9 cellular contexts compared by ENCODE assay signal in genomic region chr4:174423257-174423944, GRCh38.
DNase-seq lines count a peak whose midpoint lies in the region; ATAC-seq and TF ChIP-seq lines count a peak whose summit lies in the region.
"Had no signal": no experiment of that assay in that cellular context is flagged by ENCODE, and none has a peak within 500 bp of the region (broad histone marks: within the 10 kb centered on the region; RNA-seq: fewer than 3 reads in every experiment).

No MANE protein-coding gene starts in this region.

- no peak for TF ChIP-seq CTCF in fibroblast of lung (conservative IDR thresholded peaks at IDR 0.05 in 1 of 2, IDR thresholded peaks at IDR 0.05 in 1 of 2; ENCODE audit: low read depth in 1 of 2, low read length in 2 of 2)

- CTCF ChIA-PET in activated naive CD4-positive, alpha-beta T cell treated with anti-CD3 and anti-CD28 coated beads for 36 hours (lab: Charles Lee), result no interaction called here

- no peaks in the 10 kb centered on the region for H3K36me3 ChIP-seq in fibroblast of lung (ENCODE audit: control insufficient read depth, insufficient read depth, low read length)

- H2AFZ ChIP-seq in fibroblast of lung (ENCODE audit: low read length), result no peak overlapping the region

- H3K4me1 Mint-ChIP-seq in activated naive CD4-positive, alpha-beta T cell treated with anti-CD3 and anti-CD28 coated beads for 36 hours (ENCODE audit: low read depth), result peaks cover 20% of the 10 kb centered on the region

- H3K27ac Mint-ChIP-seq in activated naive CD4-positive, alpha-beta T cell treated with anti-CD3 and anti-CD28 coated beads for 36 hours, result no peak overlapping the region

- peaks cover 5% of the 10 kb centered on the region for H3K27me3 Mint-ChIP-seq in activated naive CD4-positive, alpha-beta T cell treated with anti-CD3 and anti-CD28 coated beads for 36 hours (ENCODE audit: low read depth)

- no peaks in the 10 kb centered on the region for H3K79me2 ChIP-seq in fibroblast of lung (ENCODE audit: control insufficient read depth, insufficient read depth, low read length)

- DNase-seq in activated naive CD4-positive, alpha-beta T cell treated with anti-CD3 and anti-CD28 coated beads for 36 hours, result peak; percentile 38
- no peak for DNase-seq in activated naive CD4-positive, alpha-beta T cell treated with Interleukin-2 at 50 U/mL for 16 hours
- DNase-seq in RPMI8226, result peak; percentile 22
- peak; percentile 77 to 89 for DNase-seq in fibroblast of lung (ENCODE audit: low read depth in 2 of 2)
- DNase-seq in stimulated activated naive CD8-positive, alpha-beta T cell treated with anti-CD3 and anti-CD28 coated beads, Interleukin-15, Interleukin-2, amounts not matched to agents 100 U/mL and 50 U/mL, for 24 hours, result no peak
- DNase-seq in activated effector memory CD4-positive, alpha-beta T cell treated with anti-CD3 and anti-CD28 coated beads, Interleukin-2, amount 50 U/mL, for 16 hours, result no peak
- DNase-seq: DND-41 had no signal

- H4K20me1 ChIP-seq in fibroblast of lung (ENCODE audit: control insufficient read depth, extremely low read depth, insufficient read depth, low read length), result no peaks in the 10 kb centered on the region

- peak; percentile 77 for ATAC-seq in HG03039 (IDR thresholded peaks at IDR 0.05; ENCODE audit: unreplicated experiment)
- ATAC-seq in stimulated activated naive CD8-positive, alpha-beta T cell treated with anti-CD3 and anti-CD28 coated beads, Interleukin-15, Interleukin-2, amounts not matched to agents 100 U/mL and 50 U/mL, for 24 hours, result peak; percentile 86
- no peak for ATAC-seq in HG03135 (IDR thresholded peaks at IDR 0.05; ENCODE audit: unreplicated experiment)

- no peaks in the 10 kb centered on the region for H3K27me3 ChIP-seq in fibroblast of lung (ENCODE audit: control insufficient read depth, insufficient read depth, low read length)

- no peaks in the 10 kb centered on the region for H3K9me3 Mint-ChIP-seq in activated naive CD4-positive, alpha-beta T cell treated with anti-CD3 and anti-CD28 coated beads for 36 hours

- H3K9ac ChIP-seq in fibroblast of lung (ENCODE audit: insufficient read depth, low read length), result no peak overlapping the region

- H3K27ac ChIP-seq in fibroblast of lung (ENCODE audit: insufficient read depth, low read length), result no peak overlapping the region

- H3K4me3 ChIP-seq in fibroblast of lung (replicated peaks in 1 of 4; ENCODE audit: control extremely low read depth in 1 of 4, insufficient read depth in 1 of 4, low read depth in 3 of 4, low read length in 4 of 4), result no peak overlapping the region

- H3K4me1 ChIP-seq in fibroblast of lung (ENCODE audit: control insufficient read depth, extremely low read depth, insufficient read depth, low read length), result no peaks in the 10 kb centered on the region

- no peaks in the 10 kb centered on the region for H3K36me3 Mint-ChIP-seq in activated naive CD4-positive, alpha-beta T cell treated with anti-CD3 and anti-CD28 coated beads for 36 hours (ENCODE audit: low read depth)

- H3K4me2 ChIP-seq in fibroblast of lung (ENCODE audit: extremely low read depth, insufficient read depth, low read length), result no peak overlapping the region

- intact Hi-C loops in activated naive CD4-positive, alpha-beta T cell treated with anti-CD3 and anti-CD28 coated beads for 36 hours (cut with micrococcal nuclease), result loop anchor here (1.0 to 5.0 kb wide), 3 partner anchors 69 to 168 kb away; partner anchors contain the start of gene HPGD

- H3K9me3 ChIP-seq in fibroblast of lung (ENCODE audit: control insufficient read depth, insufficient read depth, low read depth, low read length), result no peaks in the 10 kb centered on the region

- no peak overlapping the region for H3K4me3 Mint-ChIP-seq in activated naive CD4-positive, alpha-beta T cell treated with anti-CD3 and anti-CD28 coated beads for 36 hours

Comparison
In these comparisons a context has a peak if more than half of its experiments do, and no peak if none do; other contexts are left out.
1. DNase-seq: peak in activated naive CD4-positive, alpha-beta T cell treated with anti-CD3 and anti-CD28 coated beads for 36 hours (single experiment), RPMI8226 (single experiment) and fibroblast of lung (2 of 2); none in activated naive CD4-positive, alpha-beta T cell treated with Interleukin-2 at 50 U/mL for 16 hours (single experiment), stimulated activated naive CD8-positive, alpha-beta T cell treated with anti-CD3 and anti-CD28 coated beads, Interleukin-15, Interleukin-2, amounts not matched to agents 100 U/mL and 50 U/mL, for 24 hours (single experiment) and activated effector memory CD4-positive, alpha-beta T cell treated with anti-CD3 and anti-CD28 coated beads, Interleukin-2, amount 50 U/mL, for 16 hours (single experiment).